ENCODE assay signal across 8 cellular contexts in genomic region chr7:99606531-99606930, GRCh38. TPM values are rescaled to one million over a fixed set of nuclear protein-coding genes. Genes with fewer than 3 reads are reported as not detected.
"Had no signal": no experiment of that assay in that cellular context is flagged by ENCODE, and none has a peak within 500 bp of the region (broad histone marks: within the 10 kb centered on the region; RNA-seq: fewer than 3 reads in every experiment).

No MANE protein-coding gene starts in this region.

- DNase-seq: GM23248, GOT3, H9, HCEC 1CT, IMR-90, KG1 had no signal

- ATAC-seq: K562 had no signal

- H3K27ac Mint-ChIP-seq: H9 had no signal

- H3K4me3 Mint-ChIP-seq: H9 had no signal

- H3K9me3 Mint-ChIP-seq: H9 had no signal

RNA-seq across cellular contexts. Expression of gene TMEM225B, which starts 8.5 kb away (rescaled TPM):
- total RNA-seq: GM23248, H9, HT1080 had no signal
